In genomic region chr16:14377326-14377725, GRCh38 we compare ENCODE assay signal across 1 cellular context.
TF ChIP-seq lines count a peak whose summit lies in the region.

No MANE protein-coding gene starts in this region.

TF ChIP-seq in WTC11, 78 proteins besides CTCF, POLR2A, EP300 and RAD21 (continued from another document):
- no peak for TF ChIP-seq MXD4 (CRISPR knock-in tag; IDR thresholded peaks at IDR 0.05; ENCODE audit: borderline replicate concordance)
TF ChIP-seq in WTC11: peak in this region for 0.
